12 cellular contexts compared by ENCODE assay signal in the genomic region with DNA sequence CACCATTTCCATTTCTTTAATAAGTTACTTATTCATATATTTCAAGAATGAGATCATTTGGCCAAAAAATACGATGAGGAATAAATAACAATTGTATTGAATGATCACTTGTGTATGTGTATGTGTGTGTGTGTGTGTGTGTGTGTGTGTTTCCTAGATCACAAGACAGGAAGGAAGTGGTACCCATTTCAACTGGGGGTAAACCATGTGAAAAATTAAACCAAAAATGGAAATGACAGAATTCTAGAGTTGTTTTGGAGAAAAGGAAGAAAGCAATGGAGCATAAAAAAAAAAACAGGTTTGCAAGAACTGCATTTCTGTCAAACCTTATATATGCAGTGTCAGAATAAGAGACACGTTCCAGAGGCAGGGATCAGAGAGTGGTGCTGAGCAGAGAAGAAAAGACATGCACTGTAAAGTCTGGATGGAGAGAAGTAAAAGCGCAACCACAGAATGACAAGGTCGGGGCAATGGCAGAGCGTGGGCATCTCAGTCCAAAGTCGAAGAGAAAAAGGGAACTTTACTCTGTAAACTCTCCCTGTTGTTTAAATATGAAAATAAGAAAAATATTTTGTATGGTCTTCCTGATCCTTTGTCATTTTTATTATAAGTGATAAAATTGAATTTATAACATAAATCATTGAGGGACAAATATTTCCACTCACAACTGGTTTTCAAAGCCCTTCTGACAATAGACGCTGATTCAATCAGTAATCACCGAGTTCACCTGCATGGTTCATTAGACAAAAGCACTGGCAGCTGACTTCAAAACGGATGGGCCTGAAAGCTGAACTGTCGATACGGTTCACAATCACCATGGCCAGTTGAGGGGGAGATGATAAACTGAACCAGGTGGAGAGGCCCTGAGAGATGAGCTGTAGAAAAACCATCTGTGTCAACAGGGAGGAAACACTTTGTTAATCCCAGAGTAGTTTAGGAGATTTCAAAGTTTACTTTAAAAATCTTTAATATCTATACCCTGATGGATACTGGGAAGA.
DNase-seq lines count a peak whose midpoint lies in the region; ATAC-seq and TF ChIP-seq lines count a peak whose summit lies in the region.
"Had no signal": no experiment of that assay in that cellular context is flagged by ENCODE, and none has a peak within 500 bp of the region (broad histone marks: within the 10 kb centered on the region; RNA-seq: fewer than 3 reads in every experiment).

No MANE protein-coding gene starts in this region.

- no peaks in the 10 kb centered on the region for H3K36me3 ChIP-seq in gastrocnemius medialis
- no peaks in the 10 kb centered on the region for H3K36me3 ChIP-seq in right atrium auricular region
- H3K36me3 ChIP-seq: BE2C had no signal

- peaks cover 18% of the 10 kb centered on the region for H3K4me1 Mint-ChIP-seq in Calu3 (ENCODE audit: low read depth, unreplicated experiment)

- no peaks in the 10 kb centered on the region for H3K27me3 Mint-ChIP-seq in Calu3 (ENCODE audit: unreplicated experiment)

- H3K27me3 ChIP-seq in gastrocnemius medialis = no peaks in the 10 kb centered on the region
- H3K27me3 ChIP-seq in right atrium auricular region = no peaks in the 10 kb centered on the region
- H3K27me3 ChIP-seq: BE2C had no signal

- CTCF ChIA-PET in Calu3 (lab: Charles Lee) = no interaction called here

- ATAC-seq in GM19395 (IDR thresholded peaks at IDR 0.05; ENCODE audit: unreplicated experiment) = peak; percentile 72
- ATAC-seq in HG03060 (IDR thresholded peaks at IDR 0.05; ENCODE audit: low read depth, unreplicated experiment) = peak; percentile 50
- ATAC-seq in gastrocnemius medialis = no peak
- no peak for ATAC-seq in SK-N-SH treated with all-trans-retinoic acid at 6 μM for 48 hours
- ATAC-seq: activated T-helper 17 cell treated with anti-CD3 and anti-CD28 coated beads, Interleukin-2, amount 50 U/mL, for 72 hours had no signal

- no peak overlapping the region for H3K4me3 ChIP-seq in gastrocnemius medialis
- H3K4me3 ChIP-seq in right atrium auricular region = no peak overlapping the region

- TF ChIP-seq CTCF in gastrocnemius medialis (IDR thresholded peaks at IDR 0.05 in 4 of 5, conservative IDR thresholded peaks at IDR 0.05 in 1 of 5) (no peak), Calu3 (IDR thresholded peaks at IDR 0.05; ENCODE audit: unreplicated experiment) (no peak), right atrium auricular region (IDR thresholded peaks at IDR 0.05) (no peak)

- in situ Hi-C loops in gastrocnemius medialis (cut with MboI; ENCODE audit: low sequenced_read_pairs in 4 of 4) = no loop called here

- H3K9me3 ChIP-seq in gastrocnemius medialis (no peaks in the 10 kb centered on the region), right atrium auricular region (no peaks in the 10 kb centered on the region)
- H3K9me3 ChIP-seq: BE2C had no signal

- H3K27ac Mint-ChIP-seq in Calu3 (ENCODE audit: unreplicated experiment) = no peak overlapping the region
- H3K27ac Mint-ChIP-seq: activated T-helper 17 cell treated with anti-CD3 and anti-CD28 coated beads, Interleukin-2, amount 50 U/mL, for 72 hours had no signal

- no peaks in the 10 kb centered on the region for H3K36me3 Mint-ChIP-seq in Calu3 (ENCODE audit: insufficient read depth, unreplicated experiment)

- no TSS peak for BruUV-seq in Calu3 (replicated peaks; lab: Mats Ljungman, UMichigan)

- intact Hi-C loops in gastrocnemius medialis (cut with DNase I; ENCODE audit: low total_unique reads) = no loop called here
- intact Hi-C loops in Calu3 (cut with micrococcal nuclease; ENCODE audit: unreplicated experiment) = no loop called here

- no peak for TF ChIP-seq POLR2A in gastrocnemius medialis (IDR thresholded peaks at IDR 0.05)

- no peak overlapping the region for H3K27ac ChIP-seq in gastrocnemius medialis
- no peak overlapping the region for H3K27ac ChIP-seq in right atrium auricular region

- DNase-seq in DMS153 treated with DMSO at 0.1 percent for 48 hours (lab: John Stamatoyannopoulos, UW; ENCODE audit: unreplicated experiment) (peak; percentile 83), NCI-H510A (lab: John Stamatoyannopoulos, UW) (peak; percentile 69), gastrocnemius medialis (no peak), Calu3 (no peak), right atrium auricular region (ENCODE audit: low spot score) (no peak)
- DNase-seq: BE2C; SIG-M5; stimulated activated CD4-positive, alpha-beta T cell treated with anti-CD3 and anti-CD28 coated beads, Interleukin-2, amount 100 ng/mL, for 24 hours had no signal

- H3K9me3 Mint-ChIP-seq in Calu3 (ENCODE audit: low read depth, unreplicated experiment) = no peaks in the 10 kb centered on the region
- H3K9me3 Mint-ChIP-seq: activated T-helper 17 cell treated with anti-CD3 and anti-CD28 coated beads, Interleukin-2, amount 50 U/mL, for 72 hours had no signal

- no peaks in the 10 kb centered on the region for H3K4me1 ChIP-seq in gastrocnemius medialis
- H3K4me1 ChIP-seq in right atrium auricular region = no peaks in the 10 kb centered on the region
- H3K4me1 ChIP-seq: BE2C had no signal

- H3K4me3 Mint-ChIP-seq in Calu3 (ENCODE audit: low read depth, unreplicated experiment) = no peak overlapping the region
- H3K4me3 Mint-ChIP-seq: activated T-helper 17 cell treated with anti-CD3 and anti-CD28 coated beads, Interleukin-2, amount 50 U/mL, for 72 hours had no signal

TF ChIP-seq in SK-N-SH treated with all-trans-retinoic acid at 6 μM for 48 hours, 23 proteins besides CTCF, POLR2A, EP300 and RAD21:
- TF ChIP-seq ZNF8 (CRISPR knock-in tag; IDR thresholded peaks at IDR 0.05) = no peak
- TF ChIP-seq, protein P1, sequence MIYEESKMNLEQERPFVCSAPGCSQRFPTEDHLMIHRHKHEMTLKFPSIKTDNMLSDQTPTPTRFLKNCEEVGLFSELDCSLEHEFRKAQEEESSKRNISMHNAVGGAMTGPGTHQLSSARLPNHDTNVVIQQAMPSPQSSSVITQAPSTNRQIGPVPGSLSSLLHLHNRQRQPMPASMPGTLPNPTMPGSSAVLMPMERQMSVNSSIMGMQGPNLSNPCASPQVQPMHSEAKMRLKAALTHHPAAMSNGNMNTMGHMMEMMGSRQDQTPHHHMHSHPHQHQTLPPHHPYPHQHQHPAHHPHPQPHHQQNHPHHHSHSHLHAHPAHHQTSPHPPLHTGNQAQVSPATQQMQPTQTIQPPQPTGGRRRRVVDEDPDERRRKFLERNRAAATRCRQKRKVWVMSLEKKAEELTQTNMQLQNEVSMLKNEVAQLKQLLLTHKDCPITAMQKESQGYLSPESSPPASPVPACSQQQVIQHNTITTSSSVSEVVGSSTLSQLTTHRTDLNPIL (CRISPR knock-in tag; IDR thresholded peaks at IDR 0.05; ENCODE audit: low read depth) = no peak
- no peak for TF ChIP-seq ARNTL (CRISPR knock-in tag; IDR thresholded peaks at IDR 0.05; ENCODE audit: borderline replicate concordance, low read depth)
- no peak for TF ChIP-seq BACH2 (CRISPR knock-in tag; IDR thresholded peaks at IDR 0.05; ENCODE audit: borderline replicate concordance)
- TF ChIP-seq TCF4 (CRISPR knock-in tag; IDR thresholded peaks at IDR 0.05; ENCODE audit: borderline replicate concordance) = no peak
- TF ChIP-seq SNAI2 (CRISPR knock-in tag; IDR thresholded peaks at IDR 0.05) = no peak
- TF ChIP-seq, protein P2, sequence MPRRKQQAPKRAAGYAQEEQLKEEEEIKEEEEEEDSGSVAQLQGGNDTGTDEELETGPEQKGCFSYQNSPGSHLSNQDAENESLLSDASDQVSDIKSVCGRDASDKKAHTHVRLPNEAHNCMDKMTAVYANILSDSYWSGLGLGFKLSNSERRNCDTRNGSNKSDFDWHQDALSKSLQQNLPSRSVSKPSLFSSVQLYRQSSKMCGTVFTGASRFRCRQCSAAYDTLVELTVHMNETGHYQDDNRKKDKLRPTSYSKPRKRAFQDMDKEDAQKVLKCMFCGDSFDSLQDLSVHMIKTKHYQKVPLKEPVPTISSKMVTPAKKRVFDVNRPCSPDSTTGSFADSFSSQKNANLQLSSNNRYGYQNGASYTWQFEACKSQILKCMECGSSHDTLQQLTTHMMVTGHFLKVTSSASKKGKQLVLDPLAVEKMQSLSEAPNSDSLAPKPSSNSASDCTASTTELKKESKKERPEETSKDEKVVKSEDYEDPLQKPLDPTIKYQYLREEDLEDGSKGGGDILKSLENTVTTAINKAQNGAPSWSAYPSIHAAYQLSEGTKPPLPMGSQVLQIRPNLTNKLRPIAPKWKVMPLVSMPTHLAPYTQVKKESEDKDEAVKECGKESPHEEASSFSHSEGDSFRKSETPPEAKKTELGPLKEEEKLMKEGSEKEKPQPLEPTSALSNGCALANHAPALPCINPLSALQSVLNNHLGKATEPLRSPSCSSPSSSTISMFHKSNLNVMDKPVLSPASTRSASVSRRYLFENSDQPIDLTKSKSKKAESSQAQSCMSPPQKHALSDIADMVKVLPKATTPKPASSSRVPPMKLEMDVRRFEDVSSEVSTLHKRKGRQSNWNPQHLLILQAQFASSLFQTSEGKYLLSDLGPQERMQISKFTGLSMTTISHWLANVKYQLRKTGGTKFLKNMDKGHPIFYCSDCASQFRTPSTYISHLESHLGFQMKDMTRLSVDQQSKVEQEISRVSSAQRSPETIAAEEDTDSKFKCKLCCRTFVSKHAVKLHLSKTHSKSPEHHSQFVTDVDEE (CRISPR knock-in tag; IDR thresholded peaks at IDR 0.05) = no peak
- no peak for TF ChIP-seq PPARA (CRISPR knock-in tag; IDR thresholded peaks at IDR 0.05; ENCODE audit: borderline replicate concordance)
- TF ChIP-seq OSR1 (CRISPR knock-in tag; IDR thresholded peaks at IDR 0.05) = no peak
- no peak for TF ChIP-seq TOX (CRISPR knock-in tag; IDR thresholded peaks at IDR 0.05; ENCODE audit: borderline replicate concordance)
- TF ChIP-seq ZNF565 (CRISPR knock-in tag; conservative IDR thresholded peaks at IDR 0.05; ENCODE audit: low read depth) = no peak
- no peak for TF ChIP-seq RARB (CRISPR knock-in tag; IDR thresholded peaks at IDR 0.05)
- no peak for TF ChIP-seq ZNF70 (CRISPR knock-in tag; IDR thresholded peaks at IDR 0.05)
- no peak for TF ChIP-seq ZFP30 (CRISPR knock-in tag; IDR thresholded peaks at IDR 0.05)

Comparison
In these comparisons a context has a peak if more than half of its experiments do, and no peak if none do; other contexts are left out.
1. DNase-seq: peak in DMS153 treated with DMSO at 0.1 percent for 48 hours (single experiment) and NCI-H510A (single experiment); none in gastrocnemius medialis (0 of 2), Calu3 (single experiment) and right atrium auricular region (single experiment).
2. ATAC-seq: peak in GM19395 (single experiment) and HG03060 (single experiment); none in gastrocnemius medialis (0 of 2) and SK-N-SH treated with all-trans-retinoic acid at 6 μM for 48 hours (single experiment).